9 cellular contexts compared by ENCODE assay signal in the genomic region with DNA sequence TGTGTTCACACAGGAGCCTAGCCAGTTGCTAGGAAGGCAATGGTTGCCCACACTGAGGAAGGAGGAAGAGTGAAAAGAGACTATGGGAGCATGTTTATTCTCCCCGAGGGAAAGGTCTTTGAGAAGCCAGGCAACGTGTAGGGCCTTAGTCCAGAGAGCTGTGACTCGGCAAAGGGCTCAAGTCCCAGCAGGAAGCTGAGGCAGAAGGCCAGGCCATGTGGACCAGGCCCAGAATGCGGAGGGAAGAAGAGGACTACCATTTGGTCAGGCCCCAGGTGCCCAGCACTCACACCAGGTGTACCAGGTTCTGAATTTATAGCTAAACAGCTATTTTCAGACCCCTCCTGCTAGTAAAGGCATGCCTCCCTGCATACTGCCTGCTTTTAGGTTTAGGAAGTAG.
DNase-seq lines count a peak whose midpoint lies in the region; ATAC-seq lines count a peak whose summit lies in the region.
"Had no signal": no experiment of that assay in that cellular context is flagged by ENCODE, and none has a peak within 500 bp of the region (broad histone marks: within the 10 kb centered on the region; RNA-seq: fewer than 3 reads in every experiment).

No MANE protein-coding gene starts in this region.

- in situ Hi-C loops in G401 (cut with HindIII; ENCODE audit: low sequenced_read_pairs) = no loop called here

- H3K4me3 Mint-ChIP-seq in IgD-negative memory B cell = peak overlapping the region; percentile 27 to 92 (median 63)
- H3K4me3 Mint-ChIP-seq in activated naive CD8-positive, alpha-beta T cell treated with anti-CD3 and anti-CD28 coated beads for 36 hours = peak overlapping the region; percentile 49
- peak overlapping the region; percentile 71 for H3K4me3 Mint-ChIP-seq in natural killer cell treated with Interleukin-12 subunit alpha and Interleukin-12 subunit beta and Interleukin-15 and Interleukin-18, amount 100 ng/mL, for 72 hours

- peaks cover 2 to 16% (median 6%) of the 10 kb centered on the region in 3 donors for H3K9me3 Mint-ChIP-seq in IgD-negative memory B cell
- peaks cover 8% of the 10 kb centered on the region for H3K9me3 Mint-ChIP-seq in activated naive CD8-positive, alpha-beta T cell treated with anti-CD3 and anti-CD28 coated beads for 36 hours
- no peaks in the 10 kb centered on the region for H3K9me3 Mint-ChIP-seq in natural killer cell treated with Interleukin-12 subunit alpha and Interleukin-12 subunit beta and Interleukin-15 and Interleukin-18, amount 100 ng/mL, for 72 hours

- peaks cover 6% of the 10 kb centered on the region for H3K36me3 Mint-ChIP-seq in IgD-negative memory B cell
- H3K36me3 Mint-ChIP-seq in activated naive CD8-positive, alpha-beta T cell treated with anti-CD3 and anti-CD28 coated beads for 36 hours = peaks cover 8% of the 10 kb centered on the region
- peaks cover 10% of the 10 kb centered on the region for H3K36me3 Mint-ChIP-seq in natural killer cell treated with Interleukin-12 subunit alpha and Interleukin-12 subunit beta and Interleukin-15 and Interleukin-18, amount 100 ng/mL, for 72 hours

- peaks cover 2% of the 10 kb centered on the region for H3K27me3 Mint-ChIP-seq in IgD-negative memory B cell
- no peaks in the 10 kb centered on the region for H3K27me3 Mint-ChIP-seq in activated naive CD8-positive, alpha-beta T cell treated with anti-CD3 and anti-CD28 coated beads for 36 hours
- H3K27me3 Mint-ChIP-seq in natural killer cell treated with Interleukin-12 subunit alpha and Interleukin-12 subunit beta and Interleukin-15 and Interleukin-18, amount 100 ng/mL, for 72 hours = no peaks in the 10 kb centered on the region

- peak overlapping the region; percentile 82 to 99 (median 83) for H3K27ac Mint-ChIP-seq in IgD-negative memory B cell
- peak overlapping the region; percentile 82 for H3K27ac Mint-ChIP-seq in activated naive CD8-positive, alpha-beta T cell treated with anti-CD3 and anti-CD28 coated beads for 36 hours
- H3K27ac Mint-ChIP-seq in natural killer cell treated with Interleukin-12 subunit alpha and Interleukin-12 subunit beta and Interleukin-15 and Interleukin-18, amount 100 ng/mL, for 72 hours = peak overlapping the region; percentile 50 to 90

- peak in 1 of 2 donors; percentile 20 for ATAC-seq in natural killer cell treated with Interleukin-12 subunit alpha and Interleukin-12 subunit beta and Interleukin-15 and Interleukin-18, amount 100 ng/mL, for 72 hours
- ATAC-seq in GM19397 (IDR thresholded peaks at IDR 0.05; ENCODE audit: unreplicated experiment) = no peak

- H3K4me1 Mint-ChIP-seq in IgD-negative memory B cell = peaks cover 17 to 19% (median 17%) of the 10 kb centered on the region in 3 donors
- peaks cover 13% of the 10 kb centered on the region for H3K4me1 Mint-ChIP-seq in activated naive CD8-positive, alpha-beta T cell treated with anti-CD3 and anti-CD28 coated beads for 36 hours
- peaks cover 12 to 16% of the 10 kb centered on the region in 2 donors for H3K4me1 Mint-ChIP-seq in natural killer cell treated with Interleukin-12 subunit alpha and Interleukin-12 subunit beta and Interleukin-15 and Interleukin-18, amount 100 ng/mL, for 72 hours (ENCODE audit: low read depth in 2 of 2)

- DNase-seq in G401 (ENCODE audit: low spot score) (peak; percentile 99), GM19238 (ENCODE audit: insufficient read length, low spot score) (no peak), T1000 (lab: John Stamatoyannopoulos, UW) (no peak)
- no peak for DNase-seq in activated naive CD8-positive, alpha-beta T cell treated with anti-CD3 and anti-CD28 coated beads for 36 hours
- DNase-seq in natural killer cell treated with Interleukin-12 subunit alpha and Interleukin-12 subunit beta and Interleukin-15 and Interleukin-18, amount 100 ng/mL, for 72 hours (ENCODE audit: low spot score) = no peak
- DNase-seq: NCI-H2171 treated with DMSO at 0.1 percent for 48 hours; stimulated activated CD8-positive, alpha-beta memory T cell treated with anti-CD3 and anti-CD28 coated beads, Interleukin-4, amount 100 ng/mL, for 48 hours had no signal
